In the genomic region with DNA sequence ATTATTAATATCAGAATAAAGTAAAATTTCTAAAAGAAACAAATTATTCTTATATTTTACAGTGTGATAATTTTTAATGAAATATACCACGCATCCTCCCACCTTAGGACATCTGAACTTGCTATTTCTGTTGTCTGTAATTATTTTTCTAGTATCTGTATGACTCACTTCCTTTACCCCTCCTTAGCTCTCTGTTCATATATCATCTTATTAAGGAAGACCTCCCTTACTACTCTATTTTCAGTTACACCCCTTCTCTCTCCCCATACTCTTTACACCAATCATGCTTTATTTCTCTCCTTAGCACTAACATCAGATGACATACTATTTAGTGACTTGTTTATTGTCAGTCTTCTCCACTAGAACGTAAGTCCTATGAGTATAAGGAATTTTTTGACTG, we compare ENCODE assay signal across 9 cellular contexts. TPM values are rescaled to one million over a fixed set of nuclear protein-coding genes. Genes with fewer than 3 reads are reported as not detected.
A peak's percentile ranks its signal among the peaks of the same experiment; 100 is the strongest.
DNase-seq lines count a peak whose midpoint lies in the region; ATAC-seq and TF ChIP-seq lines count a peak whose summit lies in the region.
"Had no signal": no experiment of that assay in that cellular context is flagged by ENCODE, and none has a peak within 500 bp of the region (broad histone marks: within the 10 kb centered on the region; RNA-seq: fewer than 3 reads in every experiment).

No MANE protein-coding gene starts in this region.

- TF ChIP-seq POLR2A in transverse colon (IDR thresholded peaks at IDR 0.05) (no peak), gastrocnemius medialis (IDR thresholded peaks at IDR 0.05) (no peak)

- WGBS in SK-N-SH (ENCODE audit: low lambda C conversion rate), result 73% methylated on average over 2 of the region's 2 CpGs
- WGBS in transverse colon (ENCODE audit: low coverage in 1 of 2), 2 donors, result 75 to 84% methylated on average over 2 of the region's 2 CpGs

- H3K4me3 ChIP-seq in SK-N-SH (ENCODE audit: low read depth in 2 of 2, low read length in 1 of 2) (no peak overlapping the region), transverse colon (no peak overlapping the region), gastrocnemius medialis (no peak overlapping the region)

- no peak overlapping the region for H3K4me2 ChIP-seq in SK-N-SH

- H4K20me1 ChIP-seq in SK-N-SH (ENCODE audit: insufficient read depth), result no peaks in the 10 kb centered on the region

- no peaks in the 10 kb centered on the region for H3F3A ChIP-seq in SK-N-SH (replicated peaks; ENCODE audit: insufficient read depth)

- ATAC-seq in GM19452 (IDR thresholded peaks at IDR 0.05; ENCODE audit: unreplicated experiment) (peak; percentile 72), HG03025 (IDR thresholded peaks at IDR 0.05; ENCODE audit: low FRiP score, unreplicated experiment) (peak; percentile 53), gastrocnemius medialis (no peak)

- no peak for TF ChIP-seq RAD21 in SK-N-SH (IDR thresholded peaks at IDR 0.05; ENCODE audit: low read length)

- H3K27ac ChIP-seq in SK-N-SH (ENCODE audit: low read depth in 2 of 2, low read length in 1 of 2), result no peak overlapping the region
- no peak overlapping the region for H3K27ac ChIP-seq in transverse colon
- H3K27ac ChIP-seq in gastrocnemius medialis, result no peak overlapping the region

- H3K9me3 ChIP-seq in SK-N-SH (no peaks in the 10 kb centered on the region; the same call in 1 of the 2 replicates), transverse colon (no peaks in the 10 kb centered on the region), gastrocnemius medialis (no peaks in the 10 kb centered on the region)

- DNase-seq in GM03348 (ENCODE audit: low spot score) (peak; percentile 3), SK-N-SH (no peak), transverse colon (no peak), SKM-1 (lab: John Stamatoyannopoulos, UW; ENCODE audit: unreplicated experiment) (no peak), gastrocnemius medialis (no peak)
- DNase-seq in effector CD4-positive, alpha-beta T cell, result no peak
- DNase-seq: NK-92 treated with Interleukin-12 subunit alpha and Interleukin-12 subunit beta, amount 100 ng/mL, for 24 hours had no signal

- TF ChIP-seq EP300 in SK-N-SH (IDR thresholded peaks at IDR 0.05; ENCODE audit: borderline replicate concordance in 1 of 2, low read depth in 1 of 2, low read length in 1 of 2), result no peak
- no peak for TF ChIP-seq EP300 in transverse colon (IDR thresholded peaks at IDR 0.05; ENCODE audit: low read depth)

- H3K9me2 ChIP-seq in SK-N-SH, result no peaks in the 10 kb centered on the region

- CTCF ChIA-PET in SK-N-SH (lab: Yijun Ruan, JAX), result interaction anchor here (0.7 kb wide), 1 partner anchor 46 kb away, joined by 3 read pairs; no protein-coding TSS in a partner anchor

- H3K4me1 ChIP-seq in SK-N-SH (ENCODE audit: control insufficient read depth in 1 of 2, insufficient read depth in 2 of 2, low read depth in 1 of 2, low read length in 1 of 2), result no peaks in the 10 kb centered on the region; a peak in 2 of 4 replicates
- H3K4me1 ChIP-seq in transverse colon, result no peaks in the 10 kb centered on the region
- no peaks in the 10 kb centered on the region for H3K4me1 ChIP-seq in gastrocnemius medialis

- TF ChIP-seq CTCF in SK-N-SH (IDR thresholded peaks at IDR 0.05) (no peak), transverse colon (IDR thresholded peaks at IDR 0.05) (no peak), gastrocnemius medialis (IDR thresholded peaks at IDR 0.05 in 4 of 5, conservative IDR thresholded peaks at IDR 0.05 in 1 of 5) (no peak)

- no peak overlapping the region for H3K9ac ChIP-seq in SK-N-SH

- H3K79me2 ChIP-seq in SK-N-SH (ENCODE audit: insufficient read depth), result no peaks in the 10 kb centered on the region

- in situ Hi-C loops in transverse colon (cut with MboI; ENCODE audit: low pct_ligation_motif_present in 1 of 4, low pct_unique_long_range_greater_than_20kb in 1 of 4, low sequenced_read_pairs in 3 of 4) (no loop called here), gastrocnemius medialis (cut with MboI; ENCODE audit: low sequenced_read_pairs in 4 of 4) (no loop called here)

- H3K36me3 ChIP-seq in SK-N-SH (replicated peaks in 1 of 2; ENCODE audit: control insufficient read depth in 1 of 2, insufficient read depth in 2 of 2, low read length in 1 of 2) (peaks cover 42 to 65% of the 10 kb centered on the region in 2 experiments), transverse colon (peaks cover 0 to 16% (median 2%) of the 10 kb centered on the region in 4 donors), gastrocnemius medialis (peaks cover 0 to 17% of the 10 kb centered on the region in 2 donors)

- no peak overlapping the region for H2AFZ ChIP-seq in SK-N-SH (ENCODE audit: low read depth)

- POLR2A ChIA-PET in SK-N-SH (lab: Yijun Ruan, JAX), result no interaction called here

- H3K27me3 ChIP-seq in SK-N-SH (ENCODE audit: insufficient read depth), result no peaks in the 10 kb centered on the region
- H3K27me3 ChIP-seq in transverse colon, result no peaks in the 10 kb centered on the region
- H3K27me3 ChIP-seq in gastrocnemius medialis, result no peaks in the 10 kb centered on the region

- intact Hi-C loops in transverse colon (cut with DNase I; ENCODE audit: low total_unique reads) (no loop called here), gastrocnemius medialis (cut with DNase I; ENCODE audit: low total_unique reads) (no loop called here)

TF ChIP-seq in SK-N-SH, 30 proteins besides CTCF, POLR2A, EP300 and RAD21:
- TF ChIP-seq FOSL2 (IDR thresholded peaks at IDR 0.05; ENCODE audit: borderline replicate concordance, low read depth) (peak; percentile 13; the same call in 1 of the 2 replicates), GABPA (IDR thresholded peaks at IDR 0.05; ENCODE audit: low read depth) (no peak)

RNA-seq across cellular contexts. Expression of a gene that starts 34.2 kb away (rescaled TPM):
- 0.03 and 0.10 TPM in 2 replicates for polyA plus RNA-seq in SK-N-SH (2012; rRNA removed)
- 0.03 and 0.07 TPM in 2 replicates for polyA plus RNA-seq in SK-N-SH (2012; cell fraction: cytosol; rRNA removed)
- polyA plus RNA-seq in SK-N-SH (2012; cell fraction: nucleus; rRNA removed), result 0.04 and 0.13 TPM in 2 replicates
- total RNA-seq in transverse colon (not detected), gastrocnemius medialis (not detected)

Comparison
In these comparisons a context has a peak if more than half of its experiments do, and no peak if none do; other contexts are left out.
1. ATAC-seq: peak in GM19452 (single experiment) and HG03025 (single experiment); none in gastrocnemius medialis (0 of 2).